8 cellular contexts compared by ENCODE assay signal in the genomic region with DNA sequence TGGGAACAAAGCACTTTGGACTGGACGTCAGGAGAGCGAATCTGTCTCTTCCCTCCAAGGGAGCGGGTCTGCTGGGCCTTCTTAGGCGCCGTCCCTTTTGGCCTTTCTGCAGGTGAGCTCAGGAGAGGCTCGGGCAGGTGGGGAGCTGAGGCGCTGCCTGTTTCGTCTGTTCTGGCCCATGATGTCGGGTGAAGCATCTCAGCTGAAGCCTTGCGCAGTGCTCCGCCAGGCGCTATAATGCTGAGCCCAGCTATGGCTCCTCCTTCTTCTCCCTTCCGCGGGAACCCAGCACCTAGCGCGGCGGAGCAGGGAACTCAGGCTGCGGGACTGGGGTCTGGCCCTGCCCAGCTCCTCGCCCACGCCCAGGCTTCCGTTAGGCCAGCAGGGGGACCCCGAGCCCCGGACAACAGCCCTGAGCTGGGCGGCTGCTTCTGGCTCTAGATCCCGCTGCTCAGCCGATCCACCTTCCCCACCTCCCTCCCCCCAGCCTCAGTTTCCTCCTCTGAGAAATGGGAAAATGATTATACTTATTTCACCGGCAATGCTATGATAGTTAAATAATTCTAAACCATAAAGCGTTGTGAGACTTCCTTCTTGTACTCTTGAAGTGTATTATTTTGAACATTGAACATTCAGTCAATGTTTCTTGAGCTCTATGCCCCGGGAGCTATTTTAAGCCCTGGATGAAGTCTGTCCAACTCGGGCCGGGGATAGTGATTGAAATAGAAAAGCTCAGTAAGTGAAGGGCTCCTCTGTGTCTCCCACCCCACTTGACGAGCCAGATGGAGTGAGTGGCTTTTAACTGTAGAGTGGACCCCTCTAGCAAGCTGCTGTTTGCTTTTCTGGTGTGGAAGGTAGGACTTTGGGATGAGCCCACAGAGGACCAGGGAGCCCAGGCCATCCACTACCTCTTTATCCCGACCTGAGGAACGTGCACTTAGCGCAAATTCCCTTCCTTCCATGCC. TPM values are rescaled to one million over a fixed set of nuclear protein-coding genes. Genes with fewer than 3 reads are reported as not detected.
DNase-seq lines count a peak whose midpoint lies in the region; ATAC-seq and TF ChIP-seq lines count a peak whose summit lies in the region.

No MANE protein-coding gene starts in this region.

- peaks cover 0 to 24% (median 0%) of the 10 kb centered on the region in 3 donors for H3K27me3 ChIP-seq in psoas muscle (ENCODE audit: insufficient read depth in 3 of 3, low read length in 2 of 3)

- DNase-seq in AG20443 (ENCODE audit: low spot score) = peak; percentile 95
- DNase-seq in GM13976 (ENCODE audit: low spot score) = peak; percentile 87
- peak; percentile 33 to 86 for DNase-seq in NCI-H526 (lab: John Stamatoyannopoulos, UW)
- DNase-seq in activated naive CD8-positive, alpha-beta T cell treated with anti-CD3 and anti-CD28 coated beads, Interleukin-2, amount 10 ng/mL, durations not matched to agents 7 days and 5 days = peak; percentile 68
- peak; percentile 82 for DNase-seq in left cardiac atrium
- DNase-seq in psoas muscle = peak; percentile 83 to 90
- DNase-seq in effector CD4-positive, alpha-beta T cell = no peak
- DNase-seq in T1000 (lab: John Stamatoyannopoulos, UW) = no peak

- H3K9me3 Mint-ChIP-seq in activated naive CD8-positive, alpha-beta T cell treated with anti-CD3 and anti-CD28 coated beads, Interleukin-2, amount 10 ng/mL, durations not matched to agents 7 days and 5 days = no peaks in the 10 kb centered on the region

- H3K36me3 Mint-ChIP-seq in activated naive CD8-positive, alpha-beta T cell treated with anti-CD3 and anti-CD28 coated beads, Interleukin-2, amount 10 ng/mL, durations not matched to agents 7 days and 5 days = no peaks in the 10 kb centered on the region

- peak overlapping the region; percentile 31 for H3K4me3 ChIP-seq in psoas muscle

- no peak overlapping the region for H3K4me3 Mint-ChIP-seq in activated naive CD8-positive, alpha-beta T cell treated with anti-CD3 and anti-CD28 coated beads, Interleukin-2, amount 10 ng/mL, durations not matched to agents 7 days and 5 days

- intact Hi-C loops in left cardiac atrium (cut with DNase I) (loop anchor here (2.0 to 5.0 kb wide), 4 partner anchors 53 to 101 kb away; no protein-coding TSS in a partner anchor), psoas muscle (cut with DNase I) (loop anchor here (1.0 to 5.0 kb wide), 3 partner anchors 98 to 149 kb away; no protein-coding TSS in a partner anchor)

- peaks cover 43% of the 10 kb centered on the region for H3K27me3 Mint-ChIP-seq in activated naive CD8-positive, alpha-beta T cell treated with anti-CD3 and anti-CD28 coated beads, Interleukin-2, amount 10 ng/mL, durations not matched to agents 7 days and 5 days

- H3K36me3 ChIP-seq in psoas muscle (ENCODE audit: insufficient read depth in 1 of 2, low read depth in 1 of 2) = no peaks in the 10 kb centered on the region

- POLR2A ChIA-PET in activated naive CD8-positive, alpha-beta T cell treated with anti-CD3 and anti-CD28 coated beads, Interleukin-2, amount 10 ng/mL, durations not matched to agents 7 days and 5 days (lab: Charles Lee) = no interaction called here

- no peaks in the 10 kb centered on the region for H3K9me3 ChIP-seq in psoas muscle

- in situ Hi-C loops in GM13976 (cut with MboI; ENCODE audit: low sequenced_read_pairs, unreplicated experiment) = no loop called here

- no peak overlapping the region for H3K27ac Mint-ChIP-seq in activated naive CD8-positive, alpha-beta T cell treated with anti-CD3 and anti-CD28 coated beads, Interleukin-2, amount 10 ng/mL, durations not matched to agents 7 days and 5 days

- WGBS in psoas muscle, 3 donors = 27 to 36% (median 35%) methylated on average over 32 to 35 of the region's 35 CpGs

- peak overlapping the region; percentile 3 for H3K27ac ChIP-seq in psoas muscle

- H3K4me1 ChIP-seq in psoas muscle = peaks cover 24% of the 10 kb centered on the region

- peak; percentile 74 for ATAC-seq in activated naive CD8-positive, alpha-beta T cell treated with anti-CD3 and anti-CD28 coated beads, Interleukin-2, amount 10 ng/mL, durations not matched to agents 7 days and 5 days (ENCODE audit: low read depth)
- ATAC-seq in left cardiac atrium (peak; percentile 94 to 96), psoas muscle (peak; percentile 93 to 98 (median 93))

- H3K4me1 Mint-ChIP-seq in activated naive CD8-positive, alpha-beta T cell treated with anti-CD3 and anti-CD28 coated beads, Interleukin-2, amount 10 ng/mL, durations not matched to agents 7 days and 5 days = peaks cover 12% of the 10 kb centered on the region

- peak; percentile 48 for TF ChIP-seq CTCF in GM13976 (IDR thresholded peaks at IDR 0.05; ENCODE audit: borderline replicate concordance, control extremely low read depth, extremely low read depth, insufficient read depth, missing control alignments)
- TF ChIP-seq CTCF in psoas muscle (IDR thresholded peaks at IDR 0.05) = peak; percentile 80

RNA-seq across cellular contexts. Expression of gene ADORA1, which starts 9.6 kb away (rescaled TPM):
- not detected for total RNA-seq in activated naive CD8-positive, alpha-beta T cell treated with anti-CD3 and anti-CD28 coated beads, Interleukin-2, amount 10 ng/mL, durations not matched to agents 7 days and 5 days
- total RNA-seq in left cardiac atrium = 10 to 100 TPM; 19.9 to 27.9 TPM
- 10 to 100 TPM in 1 of 4 donors, 1 to 10 TPM in 3; 1.2 to 10.4 (median 6.1) TPM for total RNA-seq in psoas muscle
- 1 to 10 TPM; 1.1 to 1.8 (median 1.3) TPM for polyA plus RNA-seq in psoas muscle

RNA-seq across cellular contexts. Expression of gene MYOG, which starts 32.1 kb away (rescaled TPM):
- not detected for total RNA-seq in activated naive CD8-positive, alpha-beta T cell treated with anti-CD3 and anti-CD28 coated beads, Interleukin-2, amount 10 ng/mL, durations not matched to agents 7 days and 5 days
- not detected for total RNA-seq in left cardiac atrium
- 100 to 1,000 TPM in 3 of 4 donors, 10 to 100 TPM in 1; 42.9 to 451 (median 253) TPM for total RNA-seq in psoas muscle
- 100 to 1,000 TPM in 1 of 3 donors, 10 to 100 TPM in 1, 1 to 10 TPM in 1; 9.7 to 160 (median 59.7) TPM for polyA plus RNA-seq in psoas muscle

RNA-seq across cellular contexts. Expression of gene MYBPH, which starts 57.7 kb away (rescaled TPM):
- not detected for total RNA-seq in activated naive CD8-positive, alpha-beta T cell treated with anti-CD3 and anti-CD28 coated beads, Interleukin-2, amount 10 ng/mL, durations not matched to agents 7 days and 5 days
- total RNA-seq in left cardiac atrium = not detected
- 100 to 1,000 TPM in 3 of 4 donors, 10 to 100 TPM in 1; 18.0 to 882 (median 334) TPM for total RNA-seq in psoas muscle
- 10 to 100 TPM; 20.6 to 39.1 (median 33.4) TPM for polyA plus RNA-seq in psoas muscle

Comparison
In these comparisons a context has a peak if more than half of its experiments do, and no peak if none do; other contexts are left out.
1. DNase-seq: peak in AG20443 (single experiment), GM13976 (single experiment), NCI-H526 (2 of 2), activated naive CD8-positive, alpha-beta T cell treated with anti-CD3 and anti-CD28 coated beads, Interleukin-2, amount 10 ng/mL, durations not matched to agents 7 days and 5 days (single experiment), left cardiac atrium (single experiment) and psoas muscle (2 of 2); none in effector CD4-positive, alpha-beta T cell (single experiment) and T1000 (single experiment).
2. RNA of gene MYOG, which starts 32.1 kb away (total RNA-seq): 42.9 to 451 TPM in psoas muscle; not detected in left cardiac atrium and not detected in activated naive CD8-positive, alpha-beta T cell treated with anti-CD3 and anti-CD28 coated beads, Interleukin-2, amount 10 ng/mL, durations not matched to agents 7 days and 5 days; every median in the first group is over 10 times any median in the second.
3. RNA of gene MYBPH, which starts 57.7 kb away (total RNA-seq): 18.0 to 882 TPM in psoas muscle; not detected in left cardiac atrium and not detected in activated naive CD8-positive, alpha-beta T cell treated with anti-CD3 and anti-CD28 coated beads, Interleukin-2, amount 10 ng/mL, durations not matched to agents 7 days and 5 days; every median in the first group is over 10 times any median in the second.
4. Peak in every context shown above with its lines, with median percentiles within 50 percentile points of each other: ATAC-seq.